Comparison of ENCODE assay signal across 8 cellular contexts in genomic region chr4:114694770-114695169, GRCh38.
DNase-seq lines count a peak whose midpoint lies in the region; ATAC-seq and TF ChIP-seq lines count a peak whose summit lies in the region.

No MANE protein-coding gene starts in this region.

- intact Hi-C loops in heart right ventricle (cut with DNase I) = loop anchor here (5.0 to 10.0 kb wide), 3 partner anchors 300 to 310 kb away; no protein-coding TSS in a partner anchor
- intact Hi-C loops in right cardiac atrium (cut with DNase I) = loop anchor here in 3 of 4 donors (5.0 to 10.0 kb wide), 2 partner anchors 307 to 310 kb away; no protein-coding TSS in a partner anchor
- intact Hi-C loops in stomach (cut with DNase I; ENCODE audit: low total_unique reads) = no loop called here

- H3K9me3 ChIP-seq in heart right ventricle = no peaks in the 10 kb centered on the region
- H3K9me3 ChIP-seq in right cardiac atrium (ENCODE audit: control insufficient read depth, low read length) = no peaks in the 10 kb centered on the region
- H3K9me3 ChIP-seq in stomach = no peaks in the 10 kb centered on the region

- TF ChIP-seq POLR2A in stomach (IDR thresholded peaks at IDR 0.05) = no peak

- peak; percentile 80 for TF ChIP-seq RAD21 in Ishikawa (IDR thresholded peaks at IDR 0.05; ENCODE audit: low read depth)

- H3K4me1 ChIP-seq in heart right ventricle (no peaks in the 10 kb centered on the region), right cardiac atrium (ENCODE audit: control insufficient read depth, insufficient read depth, low read length) (no peaks in the 10 kb centered on the region), stomach (peaks cover 0 to 4% (median 0%) of the 10 kb centered on the region in 4 donors)

- H3K27ac ChIP-seq in heart right ventricle (no peak overlapping the region), right cardiac atrium (ENCODE audit: low read length) (no peak overlapping the region), stomach (no peak overlapping the region)

- H3K36me3 ChIP-seq in heart right ventricle (no peaks in the 10 kb centered on the region), stomach (no peaks in the 10 kb centered on the region)

- TF ChIP-seq CTCF in heart right ventricle (IDR thresholded peaks at IDR 0.05) = peak; percentile 23 to 72 (median 55)
- peak in 4 of 7 experiments; percentile 15 to 50 (median 43) for TF ChIP-seq CTCF in stomach (IDR thresholded peaks at IDR 0.05)

- H3K27me3 ChIP-seq in heart right ventricle (no peaks in the 10 kb centered on the region), right cardiac atrium (ENCODE audit: control insufficient read depth, insufficient read depth) (no peaks in the 10 kb centered on the region), stomach (no peaks in the 10 kb centered on the region)

- no peak for TF ChIP-seq EP300 in Ishikawa (IDR thresholded peaks at IDR 0.05; ENCODE audit: borderline replicate concordance)
- no peak for TF ChIP-seq EP300 in stomach (IDR thresholded peaks at IDR 0.05)

- H3K4me3 ChIP-seq in heart right ventricle (no peak overlapping the region), right cardiac atrium (ENCODE audit: low read length) (no peak overlapping the region), stomach (no peak overlapping the region)

- 2 to 9% methylated on average over 1 of the region's 1 CpG for WGBS in heart right ventricle, 2 donors
- 3% methylated on average over 1 of the region's 1 CpG for WGBS in right cardiac atrium
- WGBS in stomach, 5 donors = 2 to 6% (median 3%) methylated on average over 1 of the region's 1 CpG

- no peak for DNase-seq in heart right ventricle
- no peak for DNase-seq in right cardiac atrium
- peak; percentile 22 for DNase-seq in SK-N-DZ (ENCODE audit: low spot score)
- DNase-seq in foreskin melanocyte = peak; percentile 35
- DNase-seq in stomach = no peak
- no peak for DNase-seq in epidermal melanocyte (ENCODE audit: insufficient read length, low spot score)

- ATAC-seq in heart right ventricle (no peak), right cardiac atrium (no peak), GM21717 (IDR thresholded peaks at IDR 0.05; ENCODE audit: unreplicated experiment) (no peak)

TF ChIP-seq in Ishikawa, 13 proteins besides CTCF, POLR2A, EP300 and RAD21:
- TF ChIP-seq TAF1 (IDR thresholded peaks at IDR 0.05; ENCODE audit: low read depth) (no peak), YY1 (IDR thresholded peaks at IDR 0.05; ENCODE audit: low read depth) (no peak), MAX (IDR thresholded peaks at IDR 0.05) (no peak), FOXM1 (IDR thresholded peaks at IDR 0.05; ENCODE audit: borderline replicate concordance, low read depth) (no peak), TEAD4 (IDR thresholded peaks at IDR 0.05) (no peak), TCF12 (IDR thresholded peaks at IDR 0.05; ENCODE audit: low read depth) (no peak), USF1 (IDR thresholded peaks at IDR 0.05) (no peak)
TF ChIP-seq in Ishikawa: peak in this region for 0.

Comparison
In these comparisons a context has a peak if more than half of its experiments do, and no peak if none do; other contexts are left out.
1. DNase-seq: peak in SK-N-DZ (single experiment) and foreskin melanocyte (single experiment); none in heart right ventricle (0 of 2), right cardiac atrium (0 of 3), stomach (single experiment) and epidermal melanocyte (single experiment).